Comparison of ENCODE assay signal across 9 cellular contexts in genomic region chr9:120909904-120910303, GRCh38. TPM values are rescaled to one million over a fixed set of nuclear protein-coding genes. Genes with fewer than 3 reads are reported as not detected.
DNase-seq lines count a peak whose midpoint lies in the region; ATAC-seq lines count a peak whose summit lies in the region.
"Had no signal": no experiment of that assay in that cellular context is flagged by ENCODE, and none has a peak within 500 bp of the region (broad histone marks: within the 10 kb centered on the region; RNA-seq: fewer than 3 reads in every experiment).

No MANE protein-coding gene starts in this region.

- no peak overlapping the region for H3K4me3 Mint-ChIP-seq in central memory CD8-positive, alpha-beta T cell
- no peak overlapping the region for H3K4me3 Mint-ChIP-seq in stimulated activated naive B cell treated with anti-CD40 and anti-IgM and Interleukin-4, amounts not matched to agents 10 μg/mL and 1 μg/mL and 100 μg/mL, for 72 hours

- peaks cover 72% of the 10 kb centered on the region for H3K4me1 Mint-ChIP-seq in central memory CD8-positive, alpha-beta T cell
- H3K4me1 Mint-ChIP-seq in stimulated activated naive B cell treated with anti-CD40 and anti-IgM and Interleukin-4, amounts not matched to agents 10 μg/mL and 1 μg/mL and 100 μg/mL, for 72 hours, result peaks cover 76 to 93% of the 10 kb centered on the region in 2 donors

- peak overlapping the region; percentile 65 for H3K27ac Mint-ChIP-seq in central memory CD8-positive, alpha-beta T cell (ENCODE audit: low read depth)
- H3K27ac Mint-ChIP-seq in stimulated activated naive B cell treated with anti-CD40 and anti-IgM and Interleukin-4, amounts not matched to agents 10 μg/mL and 1 μg/mL and 100 μg/mL, for 72 hours, result peak overlapping the region; percentile 89

- no peaks in the 10 kb centered on the region for H3K27me3 Mint-ChIP-seq in central memory CD8-positive, alpha-beta T cell
- H3K27me3 Mint-ChIP-seq in stimulated activated naive B cell treated with anti-CD40 and anti-IgM and Interleukin-4, amounts not matched to agents 10 μg/mL and 1 μg/mL and 100 μg/mL, for 72 hours, result no peaks in the 10 kb centered on the region

- peaks cover 63% of the 10 kb centered on the region for H3K36me3 Mint-ChIP-seq in central memory CD8-positive, alpha-beta T cell (ENCODE audit: insufficient read depth)
- H3K36me3 Mint-ChIP-seq in stimulated activated naive B cell treated with anti-CD40 and anti-IgM and Interleukin-4, amounts not matched to agents 10 μg/mL and 1 μg/mL and 100 μg/mL, for 72 hours, result peaks cover 77 to 92% of the 10 kb centered on the region in 2 donors

- no peaks in the 10 kb centered on the region for H3K9me3 Mint-ChIP-seq in central memory CD8-positive, alpha-beta T cell
- H3K9me3 Mint-ChIP-seq in stimulated activated naive B cell treated with anti-CD40 and anti-IgM and Interleukin-4, amounts not matched to agents 10 μg/mL and 1 μg/mL and 100 μg/mL, for 72 hours, result no peaks in the 10 kb centered on the region

- peak; percentile 21 for DNase-seq in DMS53 (lab: John Stamatoyannopoulos, UW)
- DNase-seq in DMS53 treated with DMSO at 0.1 percent for 48 hours (lab: John Stamatoyannopoulos, UW; ENCODE audit: unreplicated experiment), result no peak
- peak; percentile 63 for DNase-seq in activated CD4-positive, alpha-beta T cell treated with anti-CD3 and anti-CD28 coated beads for 1 hour
- no peak for DNase-seq in central memory CD8-positive, alpha-beta T cell (ENCODE audit: low spot score in 2 of 2)
- DNase-seq in stimulated activated naive B cell treated with anti-CD40 and anti-IgM and Interleukin-4, amounts not matched to agents 10 μg/mL and 1 μg/mL and 100 μg/mL, for 72 hours, result no peak
- DNase-seq in GM19238 (ENCODE audit: insufficient read length, low spot score), result no peak
- DNase-seq in mucosa of gallbladder (ENCODE audit: low spot score), result no peak
- no peak for DNase-seq in NCI-H748 (lab: John Stamatoyannopoulos, UW; ENCODE audit: unreplicated experiment)
- DNase-seq: dorsolateral prefrontal cortex had no signal

- ATAC-seq in central memory CD8-positive, alpha-beta T cell (replicated peaks; ENCODE audit: extremely low read depth, poor library complexity, severe bottlenecking), result no peak
- ATAC-seq in stimulated activated naive B cell treated with anti-CD40 and anti-IgM and Interleukin-4, amounts not matched to agents 10 μg/mL and 1 μg/mL and 100 μg/mL, for 72 hours (replicated peaks), result peak; percentile 53 to 64

RNA-seq across cellular contexts. Expression of gene TRAF1, which starts 16.7 kb away (rescaled TPM):
- 7.9 TPM for total RNA-seq in mucosa of gallbladder

RNA-seq across cellular contexts. Expression of gene PHF19, which starts 32.9 kb away (rescaled TPM):
- 25.9 TPM for total RNA-seq in mucosa of gallbladder

Comparison
In these comparisons a context has a peak if more than half of its experiments do, and no peak if none do; other contexts are left out.
1. DNase-seq: peak in DMS53 (single experiment) and activated CD4-positive, alpha-beta T cell treated with anti-CD3 and anti-CD28 coated beads for 1 hour (single experiment); none in DMS53 treated with DMSO at 0.1 percent for 48 hours (single experiment), central memory CD8-positive, alpha-beta T cell (0 of 2), stimulated activated naive B cell treated with anti-CD40 and anti-IgM and Interleukin-4, amounts not matched to agents 10 μg/mL and 1 μg/mL and 100 μg/mL, for 72 hours (single experiment), GM19238 (single experiment), mucosa of gallbladder (single experiment) and NCI-H748 (single experiment).